18 cellular contexts compared by ENCODE assay signal in genomic region chr3:149233323-149233722, GRCh38. TPM values are rescaled to one million over a fixed set of nuclear protein-coding genes. Genes with fewer than 3 reads are reported as not detected.
"Had no signal": no experiment of that assay in that cellular context is flagged by ENCODE, and none has a peak within 500 bp of the region (broad histone marks: within the 10 kb centered on the region; RNA-seq: fewer than 3 reads in every experiment).

No MANE protein-coding gene starts in this region.

- H3K27me3 ChIP-seq: hepatocyte, sigmoid colon had no signal

- H3K4me1 Mint-ChIP-seq: nephron progenitor cell; stimulated activated naive CD8-positive, alpha-beta T cell treated with anti-CD3 and anti-CD28 coated beads, Interleukin-15, amount 100 ng/mL, for 72 hours had no signal

- H3K9me3 Mint-ChIP-seq: activated T-helper 1 cell treated with anti-CD3 and anti-CD28 coated beads, Interleukin-12 subunit alpha, Interleukin-12 subunit beta, Interleukin-2, Interleukin-4 antibody, amounts not matched to agents 30 ng/mL and 10 ng/mL and 1 ng/mL, durations not matched to agents 14 hours and 24 hours and 36 hours; nephron progenitor cell; stimulated activated naive CD8-positive, alpha-beta T cell treated with anti-CD3 and anti-CD28 coated beads, Interleukin-15, amount 100 ng/mL, for 72 hours had no signal

- H3K27ac ChIP-seq: epithelial cell of prostate, hepatocyte, left ventricle myocardium inferior, sigmoid colon had no signal

- H3K4me3 ChIP-seq: hepatocyte, left ventricle myocardium inferior, sigmoid colon had no signal

- H3K27ac Mint-ChIP-seq: activated naive CD8-positive, alpha-beta T cell treated with anti-CD3 and anti-CD28 coated beads, Interleukin-2, amount 10 ng/mL, durations not matched to agents 7 days and 5 days; activated T-helper 1 cell treated with anti-CD3 and anti-CD28 coated beads, Interleukin-12 subunit alpha, Interleukin-12 subunit beta, Interleukin-2, Interleukin-4 antibody, amounts not matched to agents 30 ng/mL and 10 ng/mL and 1 ng/mL, durations not matched to agents 14 hours and 24 hours and 36 hours; stimulated activated naive CD8-positive, alpha-beta T cell treated with anti-CD3 and anti-CD28 coated beads, Interleukin-15, amount 100 ng/mL, for 72 hours; type B pancreatic cell had no signal

- H3K79me2 ChIP-seq: hepatocyte had no signal

- H3K9me3 ChIP-seq: left ventricle myocardium inferior, sigmoid colon had no signal

- H3K4me3 Mint-ChIP-seq: activated naive CD8-positive, alpha-beta T cell treated with anti-CD3 and anti-CD28 coated beads, Interleukin-2, amount 10 ng/mL, durations not matched to agents 7 days and 5 days; activated T-helper 1 cell treated with anti-CD3 and anti-CD28 coated beads, Interleukin-12 subunit alpha, Interleukin-12 subunit beta, Interleukin-2, Interleukin-4 antibody, amounts not matched to agents 30 ng/mL and 10 ng/mL and 1 ng/mL, durations not matched to agents 14 hours and 24 hours and 36 hours; nephron progenitor cell; stimulated activated naive CD8-positive, alpha-beta T cell treated with anti-CD3 and anti-CD28 coated beads, Interleukin-15, amount 100 ng/mL, for 72 hours; type B pancreatic cell had no signal

- H3K36me3 Mint-ChIP-seq: activated naive CD8-positive, alpha-beta T cell treated with anti-CD3 and anti-CD28 coated beads, Interleukin-2, amount 10 ng/mL, durations not matched to agents 7 days and 5 days had no signal

- H3K4me2 ChIP-seq: hepatocyte had no signal

- H3K36me3 ChIP-seq: left ventricle myocardium inferior, sigmoid colon had no signal

- H3K4me1 ChIP-seq: sigmoid colon had no signal

- H3K27me3 Mint-ChIP-seq: type B pancreatic cell had no signal

- ATAC-seq: stimulated activated naive CD8-positive, alpha-beta T cell treated with anti-CD3 and anti-CD28 coated beads, Interleukin-15, amount 100 ng/mL, for 72 hours had no signal

- DNase-seq: activated CD4-positive, CD25-positive, alpha-beta regulatory T cell treated with anti-CD3 and anti-CD28 coated beads, Interleukin-2, amount 50 U/mL, for 72 hours; activated naive CD4-positive, alpha-beta T cell; activated naive CD8-positive, alpha-beta T cell treated with anti-CD3 and anti-CD28 coated beads, Interleukin-2, amount 10 ng/mL, durations not matched to agents 7 days and 5 days; aorta; cerebellar nuclear complex; effector memory CD4-positive, alpha-beta T cell; left ventricle myocardium inferior; nephron progenitor cell; sigmoid colon; stimulated activated CD4-positive, alpha-beta T cell treated with anti-CD3 and anti-CD28 coated beads, Interleukin-1b, Interleukin-23, amount 100 ng/mL, for 48 hours; stimulated activated naive CD8-positive, alpha-beta T cell treated with anti-CD3 and anti-CD28 coated beads, Interleukin-15, amount 100 ng/mL, for 72 hours; T-helper 2 cell had no signal

- H2AFZ ChIP-seq: hepatocyte had no signal

RNA-seq across cellular contexts. Expression of gene CP, which starts 11.7 kb away (rescaled TPM):
- total RNA-seq: activated CD8-positive, alpha-beta memory T cell treated with anti-CD3 and anti-CD28 coated beads for 36 hours; activated naive CD8-positive, alpha-beta T cell treated with anti-CD3 and anti-CD28 coated beads, Interleukin-2, amount 10 ng/mL, durations not matched to agents 7 days and 5 days; activated T-helper 1 cell treated with anti-CD3 and anti-CD28 coated beads, Interleukin-12 subunit alpha, Interleukin-12 subunit beta, Interleukin-2, Interleukin-4 antibody, amounts not matched to agents 30 ng/mL and 10 ng/mL and 1 ng/mL, durations not matched to agents 14 hours and 24 hours and 36 hours; kidney epithelial cell had no signal
